11 cellular contexts compared by ENCODE assay signal in genomic region chr4:10084651-10085320, GRCh38. TPM values are rescaled to one million over a fixed set of nuclear protein-coding genes. Genes with fewer than 3 reads are reported as not detected.
DNase-seq lines count a peak whose midpoint lies in the region; ATAC-seq and TF ChIP-seq lines count a peak whose summit lies in the region.
"Had no signal": no experiment of that assay in that cellular context is flagged by ENCODE, and none has a peak within 500 bp of the region (broad histone marks: within the 10 kb centered on the region; RNA-seq: fewer than 3 reads in every experiment).

No MANE protein-coding gene starts in this region.

- intact Hi-C loops in left lung (cut with DNase I) (no loop called here), spleen (cut with DNase I; ENCODE audit: low total_unique reads) (no loop called here)

- no peak for TF ChIP-seq POLR2A in spleen (IDR thresholded peaks at IDR 0.05)

- no peaks in the 10 kb centered on the region for H3K27me3 Mint-ChIP-seq in activated naive CD8-positive, alpha-beta T cell treated with anti-CD3 and anti-CD28 coated beads, Interleukin-2, amount 50 U/mL, for 24 hours
- H3K27me3 Mint-ChIP-seq: naive B cell had no signal

- H3K9me3 ChIP-seq in left lung: no peaks in the 10 kb centered on the region
- no peaks in the 10 kb centered on the region for H3K9me3 ChIP-seq in spleen
- H3K9me3 ChIP-seq: thoracic aorta had no signal

- H3K4me1 Mint-ChIP-seq in activated naive CD8-positive, alpha-beta T cell treated with anti-CD3 and anti-CD28 coated beads, Interleukin-2, amount 50 U/mL, for 24 hours: peaks cover 5% of the 10 kb centered on the region
- H3K4me1 Mint-ChIP-seq: naive B cell had no signal

- H3K4me3 ChIP-seq in left lung (no peak overlapping the region), spleen (no peak overlapping the region)
- H3K4me3 ChIP-seq: thoracic aorta had no signal

- peak; percentile 0 for DNase-seq in activated CD4-positive, alpha-beta T cell treated with anti-CD3 and anti-CD28 coated beads for 48 hours
- DNase-seq in activated CD4-positive, alpha-beta T cell treated with anti-CD3 and anti-CD28 coated beads for 1 hour: no peak
- no peak for DNase-seq in activated naive CD8-positive, alpha-beta T cell treated with anti-CD3 and anti-CD28 coated beads, Interleukin-2, amount 50 U/mL, for 24 hours
- DNase-seq in left lung (peak; percentile 16 to 60), spleen (peak; percentile 70), HuH-7 (ENCODE audit: low spot score) (no peak), D341Med (ENCODE audit: low spot score) (no peak)
- DNase-seq: naive B cell, NCI-H2171 treated with DMSO at 0.1 percent for 48 hours had no signal

- H3K27me3 ChIP-seq in left lung (no peaks in the 10 kb centered on the region), spleen (replicated peaks in 1 of 7) (peaks cover 0 to 13% (median 0%) of the 10 kb centered on the region in 7 donors)

- no peak overlapping the region for H3K4me3 Mint-ChIP-seq in activated naive CD8-positive, alpha-beta T cell treated with anti-CD3 and anti-CD28 coated beads, Interleukin-2, amount 50 U/mL, for 24 hours
- H3K4me3 Mint-ChIP-seq: naive B cell had no signal

- H3K9me3 Mint-ChIP-seq in activated naive CD8-positive, alpha-beta T cell treated with anti-CD3 and anti-CD28 coated beads, Interleukin-2, amount 50 U/mL, for 24 hours: no peaks in the 10 kb centered on the region
- H3K9me3 Mint-ChIP-seq: naive B cell had no signal

- H3K27ac ChIP-seq in left lung (no peak overlapping the region), spleen (no peak overlapping the region)

- H3K27ac Mint-ChIP-seq in activated naive CD8-positive, alpha-beta T cell treated with anti-CD3 and anti-CD28 coated beads, Interleukin-2, amount 50 U/mL, for 24 hours: peak overlapping the region; percentile 35

- H3K4me1 ChIP-seq in left lung (no peaks in the 10 kb centered on the region), spleen (peaks cover 4 to 11% (median 6%) of the 10 kb centered on the region in 6 donors)

- ATAC-seq in activated naive CD8-positive, alpha-beta T cell treated with anti-CD3 and anti-CD28 coated beads, Interleukin-2, amount 50 U/mL, for 24 hours: no peak
- ATAC-seq in left lung (no peak), HG02571 (IDR thresholded peaks at IDR 0.05; ENCODE audit: unreplicated experiment) (no peak)

- H3K36me3 ChIP-seq in left lung (peaks cover 3 to 100% of the 10 kb centered on the region in 2 donors), spleen (peaks cover 17 to 100% (median 99%) of the 10 kb centered on the region in 6 donors)

- TF ChIP-seq CTCF in left lung (IDR thresholded peaks at IDR 0.05): no peak
- no peak for TF ChIP-seq CTCF in spleen (IDR thresholded peaks at IDR 0.05 in 8 of 11, conservative IDR thresholded peaks at IDR 0.05 in 3 of 11)

- peaks cover 51% of the 10 kb centered on the region for H3K36me3 Mint-ChIP-seq in activated naive CD8-positive, alpha-beta T cell treated with anti-CD3 and anti-CD28 coated beads, Interleukin-2, amount 50 U/mL, for 24 hours (ENCODE audit: low read depth)

- WGBS in spleen, 5 donors: 89 to 98% (median 93%) methylated on average over 15 to 21 of the region's 21 CpGs

RNA-seq across cellular contexts. Expression of gene WDR1, which starts 31.8 kb away (rescaled TPM):
- total RNA-seq in left lung (100 to 1,000 TPM; 215 to 303 TPM), spleen (100 to 1,000 TPM; 124 to 377 (median 192) TPM)
- polyA plus RNA-seq in spleen: 100 to 1,000 TPM in 1 of 3 donors, 10 to 100 TPM in 2; 56.6 to 105 (median 84.0) TPM

Comparison
In these comparisons a context has a peak if more than half of its experiments do, and no peak if none do; other contexts are left out.
1. DNase-seq: peak in activated CD4-positive, alpha-beta T cell treated with anti-CD3 and anti-CD28 coated beads for 48 hours (single experiment), left lung (2 of 2) and spleen (single experiment); none in activated CD4-positive, alpha-beta T cell treated with anti-CD3 and anti-CD28 coated beads for 1 hour (single experiment), activated naive CD8-positive, alpha-beta T cell treated with anti-CD3 and anti-CD28 coated beads, Interleukin-2, amount 50 U/mL, for 24 hours (single experiment), HuH-7 (single experiment) and D341Med (single experiment).